Comparison of ENCODE assay signal across 8 cellular contexts in genomic region chr6:154410619-154411044, GRCh38. TPM values are rescaled to one million over a fixed set of nuclear protein-coding genes. Genes with fewer than 3 reads are reported as not detected.
DNase-seq lines count a peak whose midpoint lies in the region; ATAC-seq and TF ChIP-seq lines count a peak whose summit lies in the region.

No MANE protein-coding gene starts in this region.

- no peak overlapping the region for H2AK5ac ChIP-seq in IMR-90 (ENCODE audit: low read depth, low read length)

- in situ Hi-C loops in IMR-90 (cut with MboI; ENCODE audit: low sequenced_read_pairs): no loop called here

- peak overlapping the region; percentile 49 for H3K4me2 ChIP-seq in IMR-90 (ENCODE audit: low read depth, low read length)

- peaks cover 16% of the 10 kb centered on the region for H3K4me1 ChIP-seq in IMR-90 (ENCODE audit: control insufficient read depth, insufficient read depth, low read length)
- no peaks in the 10 kb centered on the region for H3K4me1 ChIP-seq in iPS DF 6.9 (ENCODE audit: control insufficient read depth, insufficient read depth, low read length)

- peak overlapping the region; percentile 68 for H3K18ac ChIP-seq in IMR-90 (ENCODE audit: low read depth, low read length)

- CTCF ChIA-PET in IMR-90 (lab: Yijun Ruan, JAX): interaction anchor here (0.9 to 1.0 kb wide), 2 partner anchors 28 to 108 kb away, joined by 3 to 7 read pairs; no protein-coding TSS in a partner anchor

- no peak overlapping the region for H2AK9ac ChIP-seq in IMR-90 (replicated peaks; ENCODE audit: low read depth, low read length, poor library complexity)

- H3K9me1 ChIP-seq in IMR-90 (ENCODE audit: insufficient read depth, low read length): peaks cover 9% of the 10 kb centered on the region; the same call in 1 of the 2 replicates

- no CpG with 5 or more reads among the region's 7 CpGs for WGBS in IMR-90 (ENCODE audit: extremely low coverage in 2 of 2, insufficient read length in 1 of 2), 2 experiments
- WGBS in iPS DF 6.9 (ENCODE audit: insufficient coverage, insufficient read length): no CpG with 5 or more reads among the region's 7 CpGs

- peak overlapping the region; percentile 16 for H3K14ac ChIP-seq in IMR-90 (replicated peaks; ENCODE audit: low read depth, low read length)

- H3K4me3 ChIP-seq in IMR-90 (ENCODE audit: insufficient read depth, low read depth, low read length): peak overlapping the region; percentile 9; the same call in 1 of the 2 replicates
- H3K4me3 ChIP-seq in iPS DF 6.9 (ENCODE audit: low read length): no peak overlapping the region

- TF ChIP-seq CTCF in IMR-90 (conservative IDR thresholded peaks at IDR 0.05; ENCODE audit: low read depth, low read length): no peak

- H3K27ac ChIP-seq in IMR-90 (ENCODE audit: insufficient read depth, low read length) (peak overlapping the region; percentile 77), angular gyrus (ENCODE audit: low read depth, low read length) (peak overlapping the region; percentile 64), iPS DF 6.9 (ENCODE audit: low read length) (no peak overlapping the region)

- POLR2A ChIA-PET in IMR-90 (lab: Charles Lee; ENCODE audit: unreplicated experiment): no interaction called here

- H3K27me3 ChIP-seq in IMR-90 (ENCODE audit: control insufficient read depth, insufficient read depth, low read length) (no peaks in the 10 kb centered on the region), iPS DF 6.9 (ENCODE audit: control insufficient read depth, insufficient read depth, low read length) (no peaks in the 10 kb centered on the region)

- ATAC-seq in GM18868 (IDR thresholded peaks at IDR 0.05; ENCODE audit: unreplicated experiment) (peak; percentile 91), IMR-90 (ENCODE audit: low read depth) (peak; percentile 84)

- peak overlapping the region; percentile 78 to 80; a peak in 3 of 4 replicates for H4K8ac ChIP-seq in IMR-90 (ENCODE audit: low read depth in 2 of 2, low read length in 2 of 2)

- H2BK120ac ChIP-seq in IMR-90 (ENCODE audit: low read depth, low read length): peak overlapping the region; percentile 100

- H3K36me3 ChIP-seq in IMR-90 (ENCODE audit: control insufficient read depth, insufficient read depth, low read length) (peaks cover 19% of the 10 kb centered on the region), iPS DF 6.9 (ENCODE audit: control insufficient read depth, insufficient read depth, low read length) (no peaks in the 10 kb centered on the region)

- peak overlapping the region; percentile 70 for H4K91ac ChIP-seq in IMR-90 (ENCODE audit: insufficient read depth, low read depth, low read length)

- peak; percentile 10; the same call in 1 of the 2 replicates for TF ChIP-seq RAD21 in IMR-90 (IDR thresholded peaks at IDR 0.05; ENCODE audit: low read length)

- peak overlapping the region; percentile 22; the same call in 1 of the 2 replicates for H3K9ac ChIP-seq in IMR-90 (ENCODE audit: low read depth, low read length)

- H2BK5ac ChIP-seq in IMR-90 (ENCODE audit: low read depth, low read length, poor library complexity, severe bottlenecking): peak overlapping the region; percentile 100

- intact Hi-C loops in IMR-90 (cut with micrococcal nuclease): loop anchor here (2.0 to 5.0 kb wide), 4 partner anchors 38 to 118 kb away; partner anchors contain the start of gene CNKSR3

- no TSS peak for BruUV-seq in IMR-90 (replicated peaks; lab: Mats Ljungman, UMichigan)

- no peaks in the 10 kb centered on the region for H3K9me3 ChIP-seq in IMR-90 (ENCODE audit: control insufficient read depth, insufficient read depth, low read length)
- H3K9me3 ChIP-seq in iPS DF 6.9 (ENCODE audit: control insufficient read depth, insufficient read depth, low read length): no peaks in the 10 kb centered on the region

- peak overlapping the region; percentile 33; the same call in 1 of the 3 replicates for H2BK15ac ChIP-seq in IMR-90 (ENCODE audit: low read depth, low read length)

- peaks cover 0 to 19% of the 10 kb centered on the region in 2 experiments; a peak in 3 of 4 replicates for H3K79me1 ChIP-seq in IMR-90 (ENCODE audit: low read depth in 1 of 2, low read length in 2 of 2)

- peak overlapping the region; percentile 32 for H3K23ac ChIP-seq in IMR-90 (ENCODE audit: low read depth, low read length)

- H3K56ac ChIP-seq in IMR-90 (ENCODE audit: extremely low read depth, insufficient read depth, low read length): peak overlapping the region; percentile 74

- DNase-seq in IMR-90 (peak; percentile 97), iPS DF 6.9 (ENCODE audit: low read depth, low spot score) (peak; percentile 11), DMS153 treated with DMSO at 0.1 percent for 48 hours (lab: John Stamatoyannopoulos, UW; ENCODE audit: unreplicated experiment) (no peak), middle frontal gyrus (ENCODE audit: extremely low spot score, low spot score) (no peak), inferior parietal cortex (ENCODE audit: extremely low spot score) (no peak)
- DNase-seq in stimulated activated CD4-positive, alpha-beta T cell treated with anti-CD3 and anti-CD28 coated beads, Interleukin-2, amount 100 ng/mL, for 48 hours: peak; percentile 25 to 43

- no peak for TF ChIP-seq POLR2A in IMR-90 (IDR thresholded peaks at IDR 0.05; ENCODE audit: low read depth, low read length)

- no peaks in the 10 kb centered on the region; the same call in 1 of the 2 replicates for H4K20me1 ChIP-seq in IMR-90 (ENCODE audit: insufficient read depth, low read length)

- H3K4ac ChIP-seq in IMR-90 (ENCODE audit: low read depth, low read length): peak overlapping the region; percentile 69

- H2BK20ac ChIP-seq in IMR-90 (ENCODE audit: low read depth, low read length): peak overlapping the region; percentile 51

- H2AFZ ChIP-seq in IMR-90 (replicated peaks; ENCODE audit: low read length, poor library complexity): peak overlapping the region; percentile 70

- dilution Hi-C loops in IMR-90 (cut with HindIII; ENCODE audit: low sequenced_read_pairs, unreplicated experiment): no loop called here

- H4K5ac ChIP-seq in IMR-90 (ENCODE audit: low read depth, low read length): peak overlapping the region; percentile 31

TF ChIP-seq in IMR-90, 13 proteins besides CTCF, POLR2A, EP300 and RAD21:
- TF ChIP-seq SMC3 (IDR thresholded peaks at IDR 0.05; ENCODE audit: low read depth, low read length): no peak
- TF ChIP-seq MAFK (IDR thresholded peaks at IDR 0.05; ENCODE audit: low read depth, low read length): 0 out of 2 replicates have a peak, but pooled peaks have one; percentile 20
- peak; percentile 42; the same call in 1 of the 2 replicates for TF ChIP-seq BHLHE40 (IDR thresholded peaks at IDR 0.05; ENCODE audit: low read depth, low read length)
- peak; percentile 31; the same call in 1 of the 2 replicates for TF ChIP-seq CEBPB (IDR thresholded peaks at IDR 0.05; ENCODE audit: low read depth, low read length)
- TF ChIP-seq FOS (IDR thresholded peaks at IDR 0.05; ENCODE audit: low read depth, low read length): peak; percentile 58; the same call in 1 of the 2 replicates
TF ChIP-seq in IMR-90: peak in this region for 4.

RNA-seq across cellular contexts. Expression of gene IPCEF1, which starts 54.0 kb away (rescaled TPM):
- under 0.01 TPM in 2 replicates for total RNA-seq in IMR-90 (2012; rRNA removed)
- 0.03 and 0.07 TPM in 2 replicates for polyA plus RNA-seq in IMR-90 (2012; rRNA removed)
- polyA plus RNA-seq in IMR-90 (2012; cell fraction: cytosol; rRNA removed): not detected in 2 replicates
- 0.02 and 0.14 TPM in 2 replicates for polyA plus RNA-seq in IMR-90 (2012; cell fraction: nucleus; rRNA removed; ENCODE audit: low replicate concordance)

Comparison
In these comparisons a context has a peak if more than half of its experiments do, and no peak if none do; other contexts are left out.
1. DNase-seq: peak in IMR-90 (single experiment), iPS DF 6.9 (single experiment) and stimulated activated CD4-positive, alpha-beta T cell treated with anti-CD3 and anti-CD28 coated beads, Interleukin-2, amount 100 ng/mL, for 48 hours (2 of 2); none in DMS153 treated with DMSO at 0.1 percent for 48 hours (single experiment), middle frontal gyrus (single experiment) and inferior parietal cortex (single experiment).